ENCODE assay signal across 5 cellular contexts in the genomic region with DNA sequence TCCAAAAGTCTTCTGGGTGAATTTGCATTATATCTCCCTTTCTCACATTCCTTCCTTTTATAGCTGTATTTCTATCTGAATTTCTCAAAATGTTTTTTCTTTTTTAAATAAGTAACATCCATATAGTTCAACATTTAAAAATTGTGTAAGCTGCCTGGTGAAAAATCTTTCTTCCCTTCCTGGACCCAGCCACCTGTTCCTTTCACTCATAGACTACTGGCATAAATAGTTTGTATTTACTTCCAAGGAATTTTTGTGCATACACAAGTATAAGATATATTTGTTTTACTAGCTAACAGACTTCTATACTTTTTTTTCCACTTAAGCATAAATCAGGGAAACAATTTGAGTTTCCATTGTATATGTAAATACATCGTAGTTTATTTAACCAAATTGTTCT.
"Had no signal": no experiment of that assay in that cellular context is flagged by ENCODE, and none has a peak within 500 bp of the region (broad histone marks: within the 10 kb centered on the region; RNA-seq: fewer than 3 reads in every experiment).

No MANE protein-coding gene starts in this region.

- DNase-seq: H9, HCEC 1CT, KBM-7 had no signal

- H3K4me3 ChIP-seq: GM23338 had no signal

- H2AFZ ChIP-seq: GM23338 had no signal

- H3K27ac ChIP-seq: HL-60 had no signal

- H3K4me2 ChIP-seq: GM23338 had no signal
